Comparison of ENCODE assay signal across 17 cellular contexts in genomic region chr6:53917464-53917842, GRCh38.
DNase-seq lines count a peak whose midpoint lies in the region; ATAC-seq and TF ChIP-seq lines count a peak whose summit lies in the region.
"Had no signal": no experiment of that assay in that cellular context is flagged by ENCODE, and none has a peak within 500 bp of the region (broad histone marks: within the 10 kb centered on the region; RNA-seq: fewer than 3 reads in every experiment).

No MANE protein-coding gene starts in this region.

- H3K27me3 ChIP-seq in dorsolateral prefrontal cortex (no peaks in the 10 kb centered on the region), brain microvascular endothelial cell (replicated peaks) (no peaks in the 10 kb centered on the region)

- intact Hi-C loops in dorsolateral prefrontal cortex (cut with DNase I): loop anchor here in 1 of 2 donors (10.0 kb wide), 1 partner anchor 53 kb away; no protein-coding TSS in a partner anchor

- DNase-seq in dorsolateral prefrontal cortex (no peak), NCI-H146 (lab: John Stamatoyannopoulos, UW) (no peak), brain microvascular endothelial cell (no peak), DMS53 treated with DMSO at 0.1 percent for 48 hours (lab: John Stamatoyannopoulos, UW; ENCODE audit: unreplicated experiment) (no peak)
- DNase-seq: activated CD8-positive, alpha-beta memory T cell treated with anti-CD3 and anti-CD28 coated beads, Interleukin-2, amount 50 U/mL, for 48 hours; activated naive CD4-positive, alpha-beta T cell treated with anti-CD3 and anti-CD28 coated beads, Interleukin-2, amount 50 U/mL, for 16 hours; AML-193; DMS153; NCI-H2081; NCI-H69; RPMI8226; stimulated activated CD4-positive, alpha-beta T cell treated with anti-CD3 and anti-CD28 coated beads, Interleukin-15, amount 100 ng/mL, for 24 hours; T-helper 1 cell had no signal

- H3K27ac ChIP-seq in dorsolateral prefrontal cortex (peak overlapping the region in 36 of 59 donors; percentile 12 to 82 (median 50)), brain microvascular endothelial cell (no peak overlapping the region)

- ATAC-seq in GM18870 (IDR thresholded peaks at IDR 0.05; ENCODE audit: unreplicated experiment): peak; percentile 50
- ATAC-seq in GM21423 (IDR thresholded peaks at IDR 0.05; ENCODE audit: unreplicated experiment): peak; percentile 57
- ATAC-seq in HG03066 (IDR thresholded peaks at IDR 0.05; ENCODE audit: low read depth, unreplicated experiment): peak; percentile 55
- ATAC-seq in GM18520 (IDR thresholded peaks at IDR 0.05; ENCODE audit: unreplicated experiment): no peak

- H3K4me3 ChIP-seq in dorsolateral prefrontal cortex: no peak overlapping the region
- H3K4me3 ChIP-seq in brain microvascular endothelial cell (ENCODE audit: low read depth, low read length): no peak overlapping the region

- in situ Hi-C loops in brain microvascular endothelial cell (cut with HindIII; ENCODE audit: low pct_ligation_motif_present, low sequenced_read_pairs): no loop called here

- TF ChIP-seq CTCF in dorsolateral prefrontal cortex (IDR thresholded peaks at IDR 0.05 in 54 of 56, conservative IDR thresholded peaks at IDR 0.05 in 2 of 56; ENCODE audit: low read depth in 1 of 56, partially characterized antibody in 56 of 56) (no peak), brain microvascular endothelial cell (IDR thresholded peaks at IDR 0.05; ENCODE audit: low read depth, low read length, missing control alignments) (no peak)

- no peaks in the 10 kb centered on the region for H3K36me3 ChIP-seq in brain microvascular endothelial cell (replicated peaks)
